ENCODE assay signal across 1 cellular context in the genomic region with DNA sequence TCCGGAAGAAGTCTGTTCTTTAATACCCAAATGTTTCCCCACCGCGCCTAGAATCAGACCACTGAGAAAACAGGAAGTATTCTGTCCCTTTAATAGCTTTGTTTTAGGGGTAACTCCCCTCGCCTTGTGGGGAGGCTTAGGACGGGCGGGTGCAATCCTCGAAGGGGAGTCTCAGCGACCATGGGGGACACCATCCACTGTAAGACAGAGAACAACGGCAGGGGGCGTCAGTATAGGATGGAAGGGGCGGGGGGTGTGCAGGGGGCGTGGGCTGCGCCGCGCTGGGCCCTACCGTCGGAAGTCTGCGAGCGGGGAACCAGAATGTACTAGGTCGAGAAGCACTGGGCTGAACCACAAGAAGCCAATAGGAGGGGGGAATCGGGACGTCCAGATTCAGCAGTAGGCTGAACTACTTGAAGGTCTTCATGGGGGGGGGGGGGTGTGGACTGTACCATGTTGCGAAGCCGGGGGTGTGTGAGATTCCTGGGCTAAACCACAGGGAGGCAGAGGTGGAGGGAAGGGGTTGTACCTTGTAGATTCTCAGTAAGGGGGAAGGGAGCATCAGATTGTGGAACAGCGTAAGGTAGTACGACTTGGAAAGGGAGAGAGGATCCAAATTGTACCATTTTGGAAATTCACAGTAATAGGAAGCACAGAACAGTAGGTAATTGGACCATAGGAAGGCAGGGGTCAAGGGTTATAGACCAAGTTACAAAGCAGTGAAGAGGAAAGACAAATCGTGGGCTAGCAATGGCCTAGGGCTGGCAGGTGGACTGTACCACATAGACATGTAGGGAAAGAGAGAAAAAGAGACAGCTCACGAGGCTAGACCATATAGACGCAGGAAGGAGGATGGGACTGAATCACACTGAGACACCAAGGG.
TF ChIP-seq lines count a peak whose summit lies in the region.

No MANE protein-coding gene starts in this region.

TF ChIP-seq in K562, 482 proteins besides CTCF, POLR2A, EP300 and RAD21 (continued from another document and continues in another):
- TF ChIP-seq ZNF280A (IDR thresholded peaks at IDR 0.05; ENCODE audit: low read depth, partially characterized antibody) (no peak), MAFG (tag; conservative IDR thresholded peaks at IDR 0.05) (no peak), ZNF232 (CRISPR knock-in tag; IDR thresholded peaks at IDR 0.05) (no peak), ILF3 (IDR thresholded peaks at IDR 0.05; ENCODE audit: borderline replicate concordance) (no peak), BCL6 (CRISPR knock-in tag; IDR thresholded peaks at IDR 0.05) (no peak), CLOCK (CRISPR knock-in tag; IDR thresholded peaks at IDR 0.05; ENCODE audit: borderline replicate concordance) (peak; percentile 4; the same call in 1 of the 2 replicates), POLR2AphosphoS5 (IDR thresholded peaks at IDR 0.05; ENCODE audit: control insufficient read depth, insufficient read depth, low read depth, low read length) (0 out of 2 replicates have a peak, but pooled peaks have one; percentile 16), SMAD3 (CRISPR knock-in tag; conservative IDR thresholded peaks at IDR 0.05) (0 out of 2 replicates have a peak, but pooled peaks have one; percentile 45), FUS (optimal IDR thresholded peaks at IDR 0.05; ENCODE audit: low read depth, low read length) (no peak), CTBP1 (IDR thresholded peaks at IDR 0.05; ENCODE audit: borderline replicate concordance) (no peak), ILK (tag; IDR thresholded peaks at IDR 0.05; ENCODE audit: borderline replicate concordance, low read depth) (no peak), KLF6 (CRISPR knock-in tag; IDR thresholded peaks at IDR 0.05; ENCODE audit: borderline replicate concordance) (no peak), PKNOX1 (IDR thresholded peaks at IDR 0.05) (peak; percentile 30; the same call in 1 of the 2 replicates), SIRT6 (IDR thresholded peaks at IDR 0.05; ENCODE audit: low read depth, low read length) (no peak), CBX2 (IDR thresholded peaks at IDR 0.05; ENCODE audit: insufficient read depth, low read length, poor library complexity, severe bottlenecking) (no peak), ZNF253 (CRISPR knock-in tag; conservative IDR thresholded peaks at IDR 0.05) (no peak), SREBF2 (CRISPR knock-in tag; IDR thresholded peaks at IDR 0.05) (0 out of 2 replicates have a peak, but pooled peaks have one; percentile 27), TAF15 (IDR thresholded peaks at IDR 0.05; ENCODE audit: low read depth, low read length) (no peak), LARP7 (IDR thresholded peaks at IDR 0.05) (peak; percentile 93), CBX3 (IDR thresholded peaks at IDR 0.05; ENCODE audit: borderline replicate concordance in 1 of 2, low read length in 2 of 2) (no peak; a peak in 1 of 3 replicates), HDAC2 (IDR thresholded peaks at IDR 0.05) (no peak), BRF1 (IDR thresholded peaks at IDR 0.05; ENCODE audit: borderline replicate concordance, extremely low read depth, insufficient read length) (no peak), C11orf30 (IDR thresholded peaks at IDR 0.05; ENCODE audit: low read depth) (0 out of 2 replicates have a peak, but pooled peaks have one; percentile 8), NONO (IDR thresholded peaks at IDR 0.05; ENCODE audit: low read depth in 2 of 2, low read length in 1 of 2) (peak in 1 of 2 experiments; percentile 97; a peak in 2 of 4 replicates), RFX7 (CRISPR knock-in tag; IDR thresholded peaks at IDR 0.05) (no peak), TAL1 (IDR thresholded peaks at IDR 0.05) (no peak; the same call in 1 of the 2 replicates), POLR2H (tag; IDR thresholded peaks at IDR 0.05; ENCODE audit: low read depth) (peak; percentile 43; the same call in 1 of the 2 replicates), NR2C2 (CRISPR knock-in tag; IDR thresholded peaks at IDR 0.05) (peak; percentile 87), NR2C2 (tag; IDR thresholded peaks at IDR 0.05) (peak; percentile 88), DDX20 (tag; IDR thresholded peaks at IDR 0.05; ENCODE audit: low read depth) (no peak), MTA3 (IDR thresholded peaks at IDR 0.05; ENCODE audit: borderline replicate concordance) (no peak; the same call in none of the 2 replicates), CBX8 (IDR thresholded peaks at IDR 0.05; ENCODE audit: borderline replicate concordance, extremely low read depth, low read depth, low read length, poor library complexity, severe bottlenecking) (no peak), MBD2 (IDR thresholded peaks at IDR 0.05; ENCODE audit: borderline replicate concordance, low read depth) (peak; percentile 96), POLR3A (IDR thresholded peaks at IDR 0.05; ENCODE audit: borderline replicate concordance, extremely low read depth, insufficient read depth, insufficient read length) (no peak), ELF1 (tag; IDR thresholded peaks at IDR 0.05) (peak; percentile 84), HINFP (tag; conservative IDR thresholded peaks at IDR 0.05; ENCODE audit: low read depth) (peak; percentile 72), ZKSCAN1 (IDR thresholded peaks at IDR 0.05; ENCODE audit: low read depth, low read length) (no peak), FOXP1 (CRISPR knock-in tag; IDR thresholded peaks at IDR 0.05) (no peak), ZBTB33 (CRISPR knock-in tag; IDR thresholded peaks at IDR 0.05) (no peak)
- TF ChIP-seq, protein P1, sequence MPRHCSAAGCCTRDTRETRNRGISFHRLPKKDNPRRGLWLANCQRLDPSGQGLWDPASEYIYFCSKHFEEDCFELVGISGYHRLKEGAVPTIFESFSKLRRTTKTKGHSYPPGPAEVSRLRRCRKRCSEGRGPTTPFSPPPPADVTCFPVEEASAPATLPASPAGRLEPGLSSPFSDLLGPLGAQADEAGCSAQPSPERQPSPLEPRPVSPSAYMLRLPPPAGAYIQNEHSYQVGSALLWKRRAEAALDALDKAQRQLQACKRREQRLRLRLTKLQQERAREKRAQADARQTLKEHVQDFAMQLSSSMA (CRISPR knock-in tag; IDR thresholded peaks at IDR 0.05), result no peak
- TF ChIP-seq, protein P2, sequence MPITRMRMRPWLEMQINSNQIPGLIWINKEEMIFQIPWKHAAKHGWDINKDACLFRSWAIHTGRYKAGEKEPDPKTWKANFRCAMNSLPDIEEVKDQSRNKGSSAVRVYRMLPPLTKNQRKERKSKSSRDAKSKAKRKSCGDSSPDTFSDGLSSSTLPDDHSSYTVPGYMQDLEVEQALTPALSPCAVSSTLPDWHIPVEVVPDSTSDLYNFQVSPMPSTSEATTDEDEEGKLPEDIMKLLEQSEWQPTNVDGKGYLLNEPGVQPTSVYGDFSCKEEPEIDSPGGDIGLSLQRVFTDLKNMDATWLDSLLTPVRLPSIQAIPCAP (CRISPR knock-in tag; IDR thresholded peaks at IDR 0.05; ENCODE audit: borderline replicate concordance), result no peak
- TF ChIP-seq, protein P3, sequence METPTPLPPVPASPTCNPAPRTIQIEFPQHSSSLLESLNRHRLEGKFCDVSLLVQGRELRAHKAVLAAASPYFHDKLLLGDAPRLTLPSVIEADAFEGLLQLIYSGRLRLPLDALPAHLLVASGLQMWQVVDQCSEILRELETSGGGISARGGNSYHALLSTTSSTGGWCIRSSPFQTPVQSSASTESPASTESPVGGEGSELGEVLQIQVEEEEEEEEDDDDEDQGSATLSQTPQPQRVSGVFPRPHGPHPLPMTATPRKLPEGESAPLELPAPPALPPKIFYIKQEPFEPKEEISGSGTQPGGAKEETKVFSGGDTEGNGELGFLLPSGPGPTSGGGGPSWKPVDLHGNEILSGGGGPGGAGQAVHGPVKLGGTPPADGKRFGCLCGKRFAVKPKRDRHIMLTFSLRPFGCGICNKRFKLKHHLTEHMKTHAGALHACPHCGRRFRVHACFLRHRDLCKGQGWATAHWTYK (CRISPR knock-in tag; IDR thresholded peaks at IDR 0.05), result no peak
- TF ChIP-seq, protein P4, sequence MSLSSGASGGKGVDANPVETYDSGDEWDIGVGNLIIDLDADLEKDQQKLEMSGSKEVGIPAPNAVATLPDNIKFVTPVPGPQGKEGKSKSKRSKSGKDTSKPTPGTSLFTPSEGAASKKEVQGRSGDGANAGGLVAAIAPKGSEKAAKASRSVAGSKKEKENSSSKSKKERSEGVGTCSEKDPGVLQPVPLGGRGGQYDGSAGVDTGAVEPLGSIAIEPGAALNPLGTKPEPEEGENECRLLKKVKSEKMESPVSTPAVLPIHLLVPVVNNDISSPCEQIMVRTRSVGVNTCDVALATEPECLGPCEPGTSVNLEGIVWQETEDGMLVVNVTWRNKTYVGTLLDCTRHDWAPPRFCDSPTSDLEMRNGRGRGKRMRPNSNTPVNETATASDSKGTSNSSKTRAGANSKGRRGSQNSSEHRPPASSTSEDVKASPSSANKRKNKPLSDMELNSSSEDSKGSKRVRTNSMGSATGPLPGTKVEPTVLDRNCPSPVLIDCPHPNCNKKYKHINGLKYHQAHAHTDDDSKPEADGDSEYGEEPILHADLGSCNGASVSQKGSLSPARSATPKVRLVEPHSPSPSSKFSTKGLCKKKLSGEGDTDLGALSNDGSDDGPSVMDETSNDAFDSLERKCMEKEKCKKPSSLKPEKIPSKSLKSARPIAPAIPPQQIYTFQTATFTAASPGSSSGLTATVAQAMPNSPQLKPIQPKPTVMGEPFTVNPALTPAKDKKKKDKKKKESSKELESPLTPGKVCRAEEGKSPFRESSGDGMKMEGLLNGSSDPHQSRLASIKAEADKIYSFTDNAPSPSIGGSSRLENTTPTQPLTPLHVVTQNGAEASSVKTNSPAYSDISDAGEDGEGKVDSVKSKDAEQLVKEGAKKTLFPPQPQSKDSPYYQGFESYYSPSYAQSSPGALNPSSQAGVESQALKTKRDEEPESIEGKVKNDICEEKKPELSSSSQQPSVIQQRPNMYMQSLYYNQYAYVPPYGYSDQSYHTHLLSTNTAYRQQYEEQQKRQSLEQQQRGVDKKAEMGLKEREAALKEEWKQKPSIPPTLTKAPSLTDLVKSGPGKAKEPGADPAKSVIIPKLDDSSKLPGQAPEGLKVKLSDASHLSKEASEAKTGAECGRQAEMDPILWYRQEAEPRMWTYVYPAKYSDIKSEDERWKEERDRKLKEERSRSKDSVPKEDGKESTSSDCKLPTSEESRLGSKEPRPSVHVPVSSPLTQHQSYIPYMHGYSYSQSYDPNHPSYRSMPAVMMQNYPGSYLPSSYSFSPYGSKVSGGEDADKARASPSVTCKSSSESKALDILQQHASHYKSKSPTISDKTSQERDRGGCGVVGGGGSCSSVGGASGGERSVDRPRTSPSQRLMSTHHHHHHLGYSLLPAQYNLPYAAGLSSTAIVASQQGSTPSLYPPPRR (CRISPR knock-in tag; IDR thresholded peaks at IDR 0.05; ENCODE audit: borderline replicate concordance), result 0 out of 2 replicates have a peak, but pooled peaks have one; percentile 78
